Comparison of ENCODE assay signal across 8 cellular contexts in the genomic region with DNA sequence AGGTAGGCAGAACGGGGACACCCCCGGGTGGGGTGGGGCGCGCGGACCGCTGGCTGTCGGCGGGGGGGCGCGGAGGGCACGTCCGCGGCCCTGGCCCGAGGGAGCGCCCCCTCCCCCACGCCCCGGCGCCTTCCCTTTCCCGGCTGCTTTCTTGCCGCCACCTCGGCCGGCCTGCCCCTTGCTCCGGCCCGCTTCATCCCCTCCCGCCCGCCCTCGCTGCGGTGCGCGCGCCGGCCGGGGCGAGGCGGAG. TPM values are rescaled to one million over a fixed set of nuclear protein-coding genes. Genes with fewer than 3 reads are reported as not detected.
A peak's percentile ranks its signal among the peaks of the same experiment; 100 is the strongest.
DNase-seq lines count a peak whose midpoint lies in the region; ATAC-seq and TF ChIP-seq lines count a peak whose summit lies in the region.

No MANE protein-coding gene starts in this region.

- intact Hi-C loops in Panc1 (cut with micrococcal nuclease; ENCODE audit: unreplicated experiment) (loop anchor here (10.0 kb wide), 1 partner anchor 89 kb away; no protein-coding TSS in a partner anchor), psoas muscle (cut with DNase I) (loop anchor here (2.0 to 10.0 kb wide), 3 partner anchors 62 to 109 kb away; no protein-coding TSS in a partner anchor)

- H3K36me3 ChIP-seq in Panc1 (ENCODE audit: control insufficient read depth, insufficient read depth, low read length): no peaks in the 10 kb centered on the region; the same call in 1 of the 2 replicates
- no peaks in the 10 kb centered on the region for H3K36me3 ChIP-seq in psoas muscle (ENCODE audit: insufficient read depth in 1 of 2, low read depth in 1 of 2)

- in situ Hi-C loops in Panc1 (cut with HindIII; ENCODE audit: low pct_unique_long_range_greater_than_20kb, low sequenced_read_pairs): no loop called here

- DNase-seq in AG09309 (ENCODE audit: low read depth) (no peak), Panc1 (ENCODE audit: low read depth, low spot score) (no peak), fibroblast of gingiva (ENCODE audit: low read depth) (peak; percentile 17), psoas muscle (no peak), activated gamma-delta T cell (lab: John Stamatoyannopoulos, UW) (no peak), NCI-H1694 (lab: John Stamatoyannopoulos, UW) (no peak), NCI-H345 (lab: John Stamatoyannopoulos, UW) (no peak)

- TF ChIP-seq CTCF in AG09309 (IDR thresholded peaks at IDR 0.05; ENCODE audit: control insufficient read depth, insufficient read depth, low read depth, low read length, missing control alignments) (no peak), Panc1 (IDR thresholded peaks at IDR 0.05) (peak; percentile 14; the same call in 1 of the 2 replicates), psoas muscle (IDR thresholded peaks at IDR 0.05) (no peak)

- H3K27ac ChIP-seq in Panc1 (ENCODE audit: low read length) (peak overlapping the region; percentile 91), psoas muscle (peak overlapping the region; percentile 99)

- BruUV-seq in Panc1 (replicated peaks; lab: Mats Ljungman, UMichigan): no TSS peak

- POLR2A ChIA-PET in Panc1 (lab: Charles Lee): no interaction called here

- H3K27me3 ChIP-seq in Panc1 (ENCODE audit: control insufficient read depth, insufficient read depth, low read length): no peaks in the 10 kb centered on the region
- no peaks in the 10 kb centered on the region for H3K27me3 ChIP-seq in psoas muscle (ENCODE audit: insufficient read depth in 3 of 3, low read length in 2 of 3)

- H3K4me3 ChIP-seq in AG09309 (ENCODE audit: control insufficient read depth, low read depth, low read length) (peak overlapping the region; percentile 91), Panc1 (ENCODE audit: low read depth in 2 of 2, low read length in 2 of 2) (peak overlapping the region; percentile 83 to 85), psoas muscle (peak overlapping the region; percentile 93)

- CTCF ChIA-PET in Panc1 (lab: Charles Lee): no interaction called here

- peak; percentile 21 for ATAC-seq in GM19467 (IDR thresholded peaks at IDR 0.05; ENCODE audit: unreplicated experiment)
- ATAC-seq in Panc1: no peak; the same call in 1 of the 2 replicates
- ATAC-seq in psoas muscle: peak; percentile 5 to 25 (median 16)

- peaks cover 30% of the 10 kb centered on the region for H3K4me1 ChIP-seq in Panc1 (ENCODE audit: control insufficient read depth, insufficient read depth, low read length)
- H3K4me1 ChIP-seq in psoas muscle: peaks cover 42% of the 10 kb centered on the region

- 0 to 1% methylated on average over 20 to 35 of the region's 35 CpGs; no CpG with 5 or more reads in 1 of the 3 donors for WGBS in psoas muscle, 3 donors

- no peaks in the 10 kb centered on the region for H3K9me3 ChIP-seq in Panc1 (ENCODE audit: control insufficient read depth, insufficient read depth, low read depth, low read length)
- no peaks in the 10 kb centered on the region for H3K9me3 ChIP-seq in psoas muscle

RNA-seq across cellular contexts. Expression of a gene that starts 0.4 kb away (rescaled TPM):
- total RNA-seq in Panc1 (2021; ENCODE audit: unreplicated experiment) (228 TPM), psoas muscle (100 to 1,000 TPM; 168 to 259 (median 235) TPM)
- polyA plus RNA-seq in Panc1 (2012; ENCODE audit: insufficient read length): 140 TPM
- 100 to 1,000 TPM; 173 to 328 (median 225) TPM for polyA plus RNA-seq in psoas muscle

RNA-seq across cellular contexts. Expression of a gene that starts 28.5 kb away (rescaled TPM):
- total RNA-seq in Panc1 (2021; ENCODE audit: unreplicated experiment) (0.90 TPM), psoas muscle (under 1 TPM in 1 of 4 donors, not detected in 3; 0.19 TPM)
- polyA plus RNA-seq in Panc1 (2012; ENCODE audit: insufficient read length): 0.48 TPM
- polyA plus RNA-seq in psoas muscle: under 1 TPM in 1 of 3 donors, not detected in 2; 0.04 TPM
